ENCODE assay signal across 8 cellular contexts in genomic region chr1:171741872-171742576, GRCh38. TPM values are rescaled to one million over a fixed set of nuclear protein-coding genes. Genes with fewer than 3 reads are reported as not detected.
A peak's percentile ranks its signal among the peaks of the same experiment; 100 is the strongest.
DNase-seq lines count a peak whose midpoint lies in the region; ATAC-seq, FAIRE-seq and TF ChIP-seq lines count a peak whose summit lies in the region.

TSS of gene VAMP4 (minus strand) at chr1:171742065. CDS start at chr1:171738414, 3,651 bp downstream.

- no peak for TF ChIP-seq CTCF in D721Med (IDR thresholded peaks at IDR 0.05; ENCODE audit: insufficient read depth, missing control alignments)
- TF ChIP-seq CTCF in OCI-LY1 (IDR thresholded peaks at IDR 0.05; ENCODE audit: low read length) = no peak
- no peak for TF ChIP-seq CTCF in endothelial cell (IDR thresholded peaks at IDR 0.05; ENCODE audit: unreplicated experiment)

- H3F3A ChIP-seq in OCI-LY1 (ENCODE audit: insufficient read depth, low read length) = no peaks in the 10 kb centered on the region

- H3K36me3 ChIP-seq in HUES48 (ENCODE audit: control insufficient read depth, insufficient read depth, low read length) (0 out of 2 replicates have a peak, but pooled peaks cover 4% of the 10 kb centered on the region), OCI-LY1 (ENCODE audit: insufficient read depth, low read length) (peaks cover 17% of the 10 kb centered on the region)

- H3K9ac ChIP-seq in HUES48 (ENCODE audit: low read depth, low read length) (peak within 1 kb of the TSS; percentile 80), OCI-LY1 (ENCODE audit: low read length) (peak within 1 kb of the TSS; percentile 81)

- DNase-seq in D721Med (ENCODE audit: insufficient read length, low spot score) (peak; percentile 39), activated T-cell treated with anti-CD3 and anti-CD28 coated beads for 1 hour (ENCODE audit: low read depth) (peak; percentile 78), endothelial cell (ENCODE audit: low spot score) (peak; percentile 88), midbrain (lab: John Stamatoyannopoulos, UW) (peak; percentile 89)
- peak; percentile 78 to 80 for DNase-seq in stimulated activated CD8-positive, alpha-beta memory T cell treated with anti-CD3 and anti-CD28 coated beads, Interleukin-15, amount 100 ng/mL, for 48 hours (ENCODE audit: low read depth in 2 of 2)

- peaks cover 4% of the 10 kb centered on the region for H3K27me3 Mint-ChIP-seq in endothelial cell (ENCODE audit: unreplicated experiment)

- H3K27ac ChIP-seq in HUES48 (ENCODE audit: low read depth, low read length) = peak within 1 kb of the TSS; percentile 91
- H3K27ac ChIP-seq in OCI-LY1 (ENCODE audit: low read depth, low read length, poor library complexity, severe bottlenecking) = peak within 1 kb of the TSS; percentile 82

- H3K9me3 ChIP-seq in HUES48 (ENCODE audit: control insufficient read depth, insufficient read depth, low read length) = no peaks in the 10 kb centered on the region
- H3K9me3 ChIP-seq in OCI-LY1 (ENCODE audit: low read length) = no peaks in the 10 kb centered on the region

- peak within 1 kb of the TSS; percentile 57; the same call in 1 of the 2 replicates for H2AFZ ChIP-seq in OCI-LY1 (ENCODE audit: low read length)

- H3K4me3 ChIP-seq in HUES48 (ENCODE audit: low read depth, low read length) = peak within 1 kb of the TSS; percentile 100
- H3K4me3 ChIP-seq in OCI-LY1 (ENCODE audit: low read depth, low read length, poor library complexity, severe bottlenecking) = peak within 1 kb of the TSS; percentile 90

- peaks cover 9% of the 10 kb centered on the region for H3K79me2 ChIP-seq in OCI-LY1 (ENCODE audit: insufficient read depth, low read length)

- peaks cover 25% of the 10 kb centered on the region for H3K4me1 ChIP-seq in HUES48 (ENCODE audit: control insufficient read depth, insufficient read depth, low read length)
- H3K4me1 ChIP-seq in OCI-LY1 (ENCODE audit: insufficient read depth, low read length, severe bottlenecking) = peaks cover 36% of the 10 kb centered on the region

- peak within 1 kb of the TSS; percentile 96 for H3K27ac Mint-ChIP-seq in endothelial cell (ENCODE audit: unreplicated experiment)

- no peaks in the 10 kb centered on the region for H3K9me2 ChIP-seq in OCI-LY1 (ENCODE audit: low read depth, low read length)

- no peaks in the 10 kb centered on the region for H3K27me3 ChIP-seq in HUES48 (ENCODE audit: control insufficient read depth, insufficient read depth, low read length)
- H3K27me3 ChIP-seq in OCI-LY1 (ENCODE audit: insufficient read depth, low read length) = no peaks in the 10 kb centered on the region

- no peaks in the 10 kb centered on the region for H3K9me3 Mint-ChIP-seq in endothelial cell (ENCODE audit: unreplicated experiment)

- H4K20me1 ChIP-seq in OCI-LY1 (ENCODE audit: insufficient read depth, low read length) = no peaks in the 10 kb centered on the region

- peak within 1 kb of the TSS; percentile 87 for H3K4me2 ChIP-seq in OCI-LY1 (ENCODE audit: low read length)

- peak within 1 kb of the TSS; percentile 95 for H3K4me3 Mint-ChIP-seq in endothelial cell (ENCODE audit: unreplicated experiment)

- H3K36me3 Mint-ChIP-seq in endothelial cell (ENCODE audit: low read depth, unreplicated experiment) = peaks cover 1% of the 10 kb centered on the region

- ATAC-seq in GM21423 (IDR thresholded peaks at IDR 0.05; ENCODE audit: unreplicated experiment) = peak; percentile 92

- no peak for FAIRE-seq in D721Med (lab: Jason Lieb, UNC)

- H3K4me1 Mint-ChIP-seq in endothelial cell (ENCODE audit: unreplicated experiment) = peaks cover 33% of the 10 kb centered on the region

RNA-seq across cellular contexts. Expression of gene VAMP4, which starts in this region (rescaled TPM):
- total RNA-seq in endothelial cell (ENCODE audit: unreplicated experiment) = 11.1 TPM

Comparison
In these comparisons a context has a peak if more than half of its experiments do, and no peak if none do; other contexts are left out.
1. Peak in every context shown above with its lines: DNase-seq, ATAC-seq, H3K4me3 ChIP-seq and H3K27ac ChIP-seq.
2. DNase-seq: peak in every context shown above with its lines; median percentile 89 in midbrain; 88 in endothelial cell; 79 in stimulated activated CD8-positive, alpha-beta memory T cell treated with anti-CD3 and anti-CD28 coated beads, Interleukin-15, amount 100 ng/mL, for 48 hours; 78 in activated T-cell treated with anti-CD3 and anti-CD28 coated beads for 1 hour; 39 in D721Med.